Comparison of ENCODE assay signal across 16 cellular contexts in genomic region chrX:39903343-39903742, GRCh38.
DNase-seq lines count a peak whose midpoint lies in the region; ATAC-seq and TF ChIP-seq lines count a peak whose summit lies in the region.
"Had no signal": no experiment of that assay in that cellular context is flagged by ENCODE, and none has a peak within 500 bp of the region (broad histone marks: within the 10 kb centered on the region; RNA-seq: fewer than 3 reads in every experiment).

No MANE protein-coding gene starts in this region.

- ATAC-seq in Right ventricle myocardium superior (ENCODE audit: poor library complexity): no peak
- ATAC-seq: activated CD8-positive, alpha-beta T cell treated with anti-CD3 and anti-CD28 coated beads, Interleukin-2, amount 10 ng/mL, durations not matched to agents 7 days and 5 days; HCT116; lower lobe of right lung had no signal

- DNase-seq in AG09309 (ENCODE audit: low read depth) (peak; percentile 40), GM12865 (ENCODE audit: low read depth) (peak; percentile 6), amniotic epithelial cell (ENCODE audit: low read depth) (peak; percentile 83), hepatic stellate cell (ENCODE audit: low spot score) (peak; percentile 60), NCI-H2107 treated with DMSO at 0.1 percent for 48 hours (lab: John Stamatoyannopoulos, UW; ENCODE audit: unreplicated experiment) (no peak), occipital lobe (lab: John Stamatoyannopoulos, UW) (no peak), Right ventricle myocardium superior (no peak), NCI-H774 (lab: John Stamatoyannopoulos, UW) (no peak)
- DNase-seq: activated CD8-positive, alpha-beta T cell treated with anti-CD3 and anti-CD28 coated beads, Interleukin-2, amount 10 ng/mL, durations not matched to agents 7 days and 5 days; activated naive CD4-positive, alpha-beta T cell treated with anti-CD3 and anti-CD28 coated beads, Interleukin-2, amount 50 U/mL, for 16 hours; Calu3; Karpas-422; lower lobe of right lung; NCI-H2029 treated with DMSO at 0.1 percent for 48 hours; NCI-H82 had no signal

- no peak overlapping the region for H3K4me3 ChIP-seq in AG09309 (ENCODE audit: control insufficient read depth, low read depth, low read length)
- H3K4me3 ChIP-seq in GM12865 (ENCODE audit: low read depth, low read length): no peak overlapping the region
- H3K4me3 ChIP-seq: lower lobe of right lung had no signal

- intact Hi-C loops in Right ventricle myocardium superior (cut with DNase I): no loop called here

- TF ChIP-seq CTCF in AG09309 (IDR thresholded peaks at IDR 0.05; ENCODE audit: control insufficient read depth, insufficient read depth, low read depth, low read length, missing control alignments): no peak
- TF ChIP-seq CTCF in GM12865 (IDR thresholded peaks at IDR 0.05; ENCODE audit: insufficient read depth, low read depth, low read length, missing control alignments): no peak

Comparison
In these comparisons a context has a peak if more than half of its experiments do, and no peak if none do; other contexts are left out.
1. DNase-seq: peak in AG09309 (single experiment), GM12865 (single experiment), amniotic epithelial cell (single experiment) and hepatic stellate cell (single experiment); none in NCI-H2107 treated with DMSO at 0.1 percent for 48 hours (single experiment), occipital lobe (single experiment), Right ventricle myocardium superior (single experiment) and NCI-H774 (single experiment).